ENCODE assay signal across 8 cellular contexts in the genomic region with DNA sequence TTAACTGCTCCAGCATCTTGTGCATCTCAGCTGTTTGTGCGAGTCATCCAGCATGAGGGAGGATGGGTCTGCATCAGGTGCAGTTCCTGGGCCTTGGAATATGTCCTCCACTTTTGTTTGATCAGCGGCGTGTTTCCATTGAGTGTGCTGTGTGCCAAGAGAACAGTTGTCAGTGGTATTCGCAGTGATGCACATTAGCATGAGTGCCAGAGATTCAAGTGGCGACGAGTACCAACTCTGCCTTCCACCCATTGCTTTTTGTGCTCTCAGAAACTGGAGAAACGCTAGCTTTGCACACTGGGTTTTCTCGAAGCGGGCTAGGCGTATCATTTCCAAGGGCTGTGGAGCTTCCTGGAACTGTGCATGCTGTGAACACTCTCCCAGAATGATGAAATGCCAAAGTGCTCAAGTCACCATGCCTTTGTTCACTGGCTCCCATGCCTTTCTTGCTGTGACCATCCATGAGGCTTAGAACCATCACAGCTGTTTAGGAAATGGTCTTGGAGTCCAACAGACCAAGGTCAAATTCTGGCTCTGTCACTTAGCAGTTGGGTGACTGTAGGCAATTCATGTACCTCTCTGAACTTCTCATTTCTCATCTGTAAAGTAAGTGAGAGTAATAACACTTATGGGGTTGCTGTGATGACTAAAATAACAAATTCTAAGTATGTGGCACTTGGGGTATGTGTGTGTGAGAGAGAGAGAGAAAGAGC. TPM values are rescaled to one million over a fixed set of nuclear protein-coding genes. Genes with fewer than 3 reads are reported as not detected.
A peak's percentile ranks its signal among the peaks of the same experiment; 100 is the strongest.
DNase-seq lines count a peak whose midpoint lies in the region; ATAC-seq lines count a peak whose summit lies in the region.

No MANE protein-coding gene starts in this region.

- peaks cover 5 to 30% of the 10 kb centered on the region in 2 donors for H3K36me3 Mint-ChIP-seq in stimulated activated naive B cell treated with anti-CD40 and anti-IgM and Interleukin-4, amounts not matched to agents 10 μg/mL and 1 μg/mL and 100 μg/mL, for 72 hours
- H3K36me3 Mint-ChIP-seq in naive thymus-derived CD8-positive, alpha-beta T cell: peaks cover 0 to 3% (median 0%) of the 10 kb centered on the region in 3 donors

- H3K9me3 Mint-ChIP-seq in stimulated activated naive B cell treated with anti-CD40 and anti-IgM and Interleukin-4, amounts not matched to agents 10 μg/mL and 1 μg/mL and 100 μg/mL, for 72 hours: no peaks in the 10 kb centered on the region
- no peaks in the 10 kb centered on the region for H3K9me3 Mint-ChIP-seq in naive thymus-derived CD8-positive, alpha-beta T cell

- H3K4me1 Mint-ChIP-seq in stimulated activated naive B cell treated with anti-CD40 and anti-IgM and Interleukin-4, amounts not matched to agents 10 μg/mL and 1 μg/mL and 100 μg/mL, for 72 hours: peaks cover 61 to 76% of the 10 kb centered on the region in 2 donors
- peaks cover 21 to 76% (median 50%) of the 10 kb centered on the region in 4 donors for H3K4me1 Mint-ChIP-seq in naive thymus-derived CD8-positive, alpha-beta T cell

- no peaks in the 10 kb centered on the region for H3K27me3 Mint-ChIP-seq in stimulated activated naive B cell treated with anti-CD40 and anti-IgM and Interleukin-4, amounts not matched to agents 10 μg/mL and 1 μg/mL and 100 μg/mL, for 72 hours
- no peaks in the 10 kb centered on the region for H3K27me3 Mint-ChIP-seq in naive thymus-derived CD8-positive, alpha-beta T cell

- POLR2A ChIA-PET in naive thymus-derived CD8-positive, alpha-beta T cell (lab: Charles Lee): no interaction called here

- H3K4me3 Mint-ChIP-seq in stimulated activated naive B cell treated with anti-CD40 and anti-IgM and Interleukin-4, amounts not matched to agents 10 μg/mL and 1 μg/mL and 100 μg/mL, for 72 hours: no peak overlapping the region
- H3K4me3 Mint-ChIP-seq in naive thymus-derived CD8-positive, alpha-beta T cell: no peak overlapping the region

- peak overlapping the region; percentile 20 for H3K27ac Mint-ChIP-seq in stimulated activated naive B cell treated with anti-CD40 and anti-IgM and Interleukin-4, amounts not matched to agents 10 μg/mL and 1 μg/mL and 100 μg/mL, for 72 hours
- peak overlapping the region in 1 of 10 donors; percentile 54 for H3K27ac Mint-ChIP-seq in naive thymus-derived CD8-positive, alpha-beta T cell

- ATAC-seq in HG03064 (IDR thresholded peaks at IDR 0.05; ENCODE audit: low read depth, unreplicated experiment): peak; percentile 47
- peak; percentile 54 to 56 for ATAC-seq in stimulated activated naive B cell treated with anti-CD40 and anti-IgM and Interleukin-4, amounts not matched to agents 10 μg/mL and 1 μg/mL and 100 μg/mL, for 72 hours (replicated peaks)
- ATAC-seq in naive thymus-derived CD8-positive, alpha-beta T cell: no peak

- DNase-seq in NCI-H524 (lab: John Stamatoyannopoulos, UW): peak; percentile 32 to 47
- DNase-seq in NCI-H524 treated with DMSO at 0.1 percent for 48 hours (lab: John Stamatoyannopoulos, UW): no peak
- DNase-seq in cerebellar cortex (ENCODE audit: low spot score): peak; percentile 89
- DNase-seq in stimulated activated naive B cell treated with anti-CD40 and anti-IgM and Interleukin-4, amounts not matched to agents 10 μg/mL and 1 μg/mL and 100 μg/mL, for 72 hours: no peak
- no peak for DNase-seq in GOT3 (lab: John Stamatoyannopoulos, UW)
- no peak for DNase-seq in naive thymus-derived CD8-positive, alpha-beta T cell
- no peak for DNase-seq in NCI-H1048 (lab: John Stamatoyannopoulos, UW)

RNA-seq across cellular contexts. Expression of gene LRCH1, which starts 18.4 kb away (rescaled TPM):
- 10 to 100 TPM; 15.8 to 17.1 TPM for total RNA-seq in naive thymus-derived CD8-positive, alpha-beta T cell
- polyA plus RNA-seq in naive thymus-derived CD8-positive, alpha-beta T cell: 1 to 10 TPM; 1.3 to 3.8 (median 1.4) TPM

Comparison
In these comparisons a context has a peak if more than half of its experiments do, and no peak if none do; other contexts are left out.
1. DNase-seq: peak in NCI-H524 (2 of 2) and cerebellar cortex (single experiment); none in NCI-H524 treated with DMSO at 0.1 percent for 48 hours (single experiment), stimulated activated naive B cell treated with anti-CD40 and anti-IgM and Interleukin-4, amounts not matched to agents 10 μg/mL and 1 μg/mL and 100 μg/mL, for 72 hours (single experiment), GOT3 (single experiment), naive thymus-derived CD8-positive, alpha-beta T cell (0 of 10) and NCI-H1048 (single experiment).
2. ATAC-seq: peak in HG03064 (single experiment) and stimulated activated naive B cell treated with anti-CD40 and anti-IgM and Interleukin-4, amounts not matched to agents 10 μg/mL and 1 μg/mL and 100 μg/mL, for 72 hours (2 of 2); none in naive thymus-derived CD8-positive, alpha-beta T cell (0 of 2).